Comparison of ENCODE assay signal across 6 cellular contexts in the genomic region with DNA sequence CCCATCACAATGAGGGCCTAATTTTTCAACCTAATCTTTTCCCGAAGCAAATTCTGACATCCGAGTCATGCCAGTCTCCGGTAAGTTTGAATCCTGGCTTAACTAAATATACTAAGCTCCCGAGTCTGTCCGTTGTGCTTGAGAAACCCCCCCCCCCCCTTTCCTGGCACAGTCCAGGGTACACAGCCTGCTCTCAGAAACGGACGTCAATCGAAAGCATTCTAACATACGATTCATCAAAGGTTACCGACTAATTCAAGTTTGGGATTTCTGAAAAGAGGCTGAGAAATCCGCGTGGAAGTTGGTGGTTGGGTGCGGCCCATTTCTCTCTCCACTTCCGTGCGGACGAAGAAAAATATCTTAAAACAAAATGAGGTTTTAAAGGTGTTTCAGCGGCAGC. TPM values are rescaled to one million over a fixed set of nuclear protein-coding genes. Genes with fewer than 3 reads are reported as not detected.
A peak's percentile ranks its signal among the peaks of the same experiment; 100 is the strongest.
DNase-seq lines count a peak whose midpoint lies in the region; ATAC-seq and TF ChIP-seq lines count a peak whose summit lies in the region.

No MANE protein-coding gene starts in this region.

- H3K27ac Mint-ChIP-seq in activated naive CD4-positive, alpha-beta T cell treated with anti-CD3 and anti-CD28 coated beads, Interleukin-2, amount 50 U/mL, for 24 hours, result peak overlapping the region; percentile 85

- H3K9me3 ChIP-seq in tibial nerve, result no peaks in the 10 kb centered on the region

- DNase-seq in activated naive CD4-positive, alpha-beta T cell treated with Interleukin-2 at 50 U/mL for 16 hours, result no peak
- DNase-seq in foreskin keratinocyte (no peak), tibial nerve (ENCODE audit: low spot score in 2 of 2) (no peak), amygdala (lab: John Stamatoyannopoulos, UW) (no peak), NCI-H446 treated with DMSO at 0.1 percent for 48 hours (lab: John Stamatoyannopoulos, UW) (no peak)

- peaks cover 9% of the 10 kb centered on the region for H3K36me3 Mint-ChIP-seq in activated naive CD4-positive, alpha-beta T cell treated with anti-CD3 and anti-CD28 coated beads, Interleukin-2, amount 50 U/mL, for 24 hours

- 0 to 2% methylated on average over 16 to 17 of the region's 17 CpGs for WGBS in tibial nerve, 2 donors

- TF ChIP-seq POLR2A in tibial nerve (IDR thresholded peaks at IDR 0.05), result no peak

- peaks cover 8% of the 10 kb centered on the region for H3K4me1 ChIP-seq in foreskin keratinocyte
- H3K4me1 ChIP-seq in tibial nerve, result peaks cover 0 to 30% (median 14%) of the 10 kb centered on the region in 4 donors

- H3K4me3 Mint-ChIP-seq in activated naive CD4-positive, alpha-beta T cell treated with anti-CD3 and anti-CD28 coated beads, Interleukin-2, amount 50 U/mL, for 24 hours, result peak overlapping the region; percentile 92

- ATAC-seq in foreskin keratinocyte, result no peak

- H3K27ac ChIP-seq in foreskin keratinocyte (peak overlapping the region; percentile 65), tibial nerve (peak overlapping the region in 3 of 4 donors; percentile 53 to 84 (median 67))

- peaks cover 9% of the 10 kb centered on the region for H3K4me1 Mint-ChIP-seq in activated naive CD4-positive, alpha-beta T cell treated with anti-CD3 and anti-CD28 coated beads, Interleukin-2, amount 50 U/mL, for 24 hours

- no peak for TF ChIP-seq EP300 in tibial nerve (IDR thresholded peaks at IDR 0.05)

- no peak for TF ChIP-seq CTCF in foreskin keratinocyte (conservative IDR thresholded peaks at IDR 0.05)
- no peak for TF ChIP-seq CTCF in tibial nerve (IDR thresholded peaks at IDR 0.05)

- H3K9me3 Mint-ChIP-seq in activated naive CD4-positive, alpha-beta T cell treated with anti-CD3 and anti-CD28 coated beads, Interleukin-2, amount 50 U/mL, for 24 hours, result no peaks in the 10 kb centered on the region

- H3K27me3 Mint-ChIP-seq in activated naive CD4-positive, alpha-beta T cell treated with anti-CD3 and anti-CD28 coated beads, Interleukin-2, amount 50 U/mL, for 24 hours, result no peaks in the 10 kb centered on the region

- H3K36me3 ChIP-seq in tibial nerve, result peaks cover 0 to 8% (median 0%) of the 10 kb centered on the region in 3 donors

- peak overlapping the region; percentile 65 to 86 (median 74) for H3K4me3 ChIP-seq in tibial nerve

- H3K27me3 ChIP-seq in foreskin keratinocyte, result no peaks in the 10 kb centered on the region
- no peaks in the 10 kb centered on the region for H3K27me3 ChIP-seq in tibial nerve

RNA-seq across cellular contexts. Expression of gene SDAD1, which starts 0.6 kb away (rescaled TPM):
- total RNA-seq in foreskin keratinocyte (37.6 and 38.8 TPM in 2 replicates), tibial nerve (10 to 100 TPM; 28.0 to 49.4 (median 30.9) TPM)
- polyA plus RNA-seq in foreskin keratinocyte, result 11.8 and 14.9 TPM in 2 replicates

RNA-seq across cellular contexts. Expression of gene CXCL9, which starts 17.2 kb away (rescaled TPM):
- total RNA-seq in foreskin keratinocyte (not detected in 2 replicates), tibial nerve (1 to 10 TPM in 1 of 4 donors, under 1 TPM in 2, not detected in 1; 0.20 to 2.7 (median 0.84) TPM)
- 0.01 TPM in 1 of 2 replicates, not detected in the other for polyA plus RNA-seq in foreskin keratinocyte

RNA-seq across cellular contexts. Expression of gene CXCL10, which starts 33.2 kb away (rescaled TPM):
- total RNA-seq in foreskin keratinocyte, result 0.28 and 0.44 TPM in 2 replicates
- polyA plus RNA-seq in foreskin keratinocyte, result 0.21 and 0.30 TPM in 2 replicates
- total RNA-seq in tibial nerve, result 1 to 10 TPM in 2 of 4 donors, not detected in 2; 1.2 to 2.8 TPM

RNA-seq across cellular contexts. Expression of gene CXCL11, which starts 45.7 kb away (rescaled TPM):
- 0.18 and 0.44 TPM in 2 replicates for total RNA-seq in foreskin keratinocyte
- 0.28 and 0.32 TPM in 2 replicates for polyA plus RNA-seq in foreskin keratinocyte
- not detected for total RNA-seq in tibial nerve

RNA-seq across cellular contexts. Expression of gene NAAA, which starts 49.3 kb away (rescaled TPM):
- total RNA-seq in foreskin keratinocyte (5.7 and 10.4 TPM in 2 replicates), tibial nerve (100 to 1,000 TPM in 3 of 4 donors, 10 to 100 TPM in 1; 70.5 to 191 (median 170) TPM)
- polyA plus RNA-seq in foreskin keratinocyte, result 4.1 and 6.3 TPM in 2 replicates
